ENCODE assay signal across 1 cellular context in the genomic region with DNA sequence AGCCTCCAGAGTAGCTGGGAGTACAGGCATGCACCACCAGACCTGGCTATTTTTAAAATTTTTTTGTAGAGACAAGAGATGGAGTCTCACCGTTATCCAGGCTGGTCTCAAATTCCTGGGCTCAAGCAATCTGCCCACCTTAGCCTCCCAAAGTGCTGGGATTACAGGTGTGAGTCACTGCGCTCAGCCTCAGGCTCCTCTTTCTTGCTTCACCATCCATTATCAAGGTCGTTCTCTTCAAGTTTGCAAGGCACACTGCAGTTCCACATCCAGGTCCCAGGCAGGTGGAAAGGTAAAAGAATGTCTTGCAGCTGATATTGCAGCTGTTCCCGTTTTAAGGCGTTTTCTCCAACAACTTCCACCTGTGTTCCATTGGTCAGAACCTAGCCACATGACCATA.
TF ChIP-seq lines count a peak whose summit lies in the region.

No MANE protein-coding gene starts in this region.

TF ChIP-seq in GM23338, 12 proteins besides CTCF, POLR2A, EP300 and RAD21 (continued from another document):
- TF ChIP-seq, protein P1, sequence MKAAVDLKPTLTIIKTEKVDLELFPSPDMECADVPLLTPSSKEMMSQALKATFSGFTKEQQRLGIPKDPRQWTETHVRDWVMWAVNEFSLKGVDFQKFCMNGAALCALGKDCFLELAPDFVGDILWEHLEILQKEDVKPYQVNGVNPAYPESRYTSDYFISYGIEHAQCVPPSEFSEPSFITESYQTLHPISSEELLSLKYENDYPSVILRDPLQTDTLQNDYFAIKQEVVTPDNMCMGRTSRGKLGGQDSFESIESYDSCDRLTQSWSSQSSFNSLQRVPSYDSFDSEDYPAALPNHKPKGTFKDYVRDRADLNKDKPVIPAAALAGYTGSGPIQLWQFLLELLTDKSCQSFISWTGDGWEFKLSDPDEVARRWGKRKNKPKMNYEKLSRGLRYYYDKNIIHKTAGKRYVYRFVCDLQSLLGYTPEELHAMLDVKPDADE (IDR thresholded peaks at IDR 0.05) = no peak
- TF ChIP-seq NANOG (IDR thresholded peaks at IDR 0.05; ENCODE audit: borderline replicate concordance) = no peak
- no peak for TF ChIP-seq ZNF331 (CRISPR knock-in tag; IDR thresholded peaks at IDR 0.05; ENCODE audit: low read depth)
- no peak for TF ChIP-seq EZH2phosphoT487 (IDR thresholded peaks at IDR 0.05; ENCODE audit: unreplicated experiment)
- no peak for TF ChIP-seq REST (IDR thresholded peaks at IDR 0.05; ENCODE audit: unreplicated experiment)
- TF ChIP-seq JUNB (IDR thresholded peaks at IDR 0.05; ENCODE audit: unreplicated experiment) = no peak
